ENCODE assay signal across 22 cellular contexts in genomic region chr13:86710013-86710412, GRCh38.
"Had no signal": no experiment of that assay in that cellular context is flagged by ENCODE, and none has a peak within 500 bp of the region (broad histone marks: within the 10 kb centered on the region; RNA-seq: fewer than 3 reads in every experiment).

No MANE protein-coding gene starts in this region.

- DNase-seq: activated B cell treated with CpG ODN at 0.5 μM for 24 hours; activated CD4-positive, alpha-beta memory T cell treated with anti-CD3 and anti-CD28 coated beads for 36 hours; activated CD4-positive, alpha-beta T cell treated with anti-CD3 and anti-CD28 coated beads for 4 hours; activated effector memory CD4-positive, alpha-beta T cell treated with Interleukin-2 at 50 U/mL for 16 hours; activated naive CD4-positive, alpha-beta T cell treated with anti-CD3 and anti-CD28 coated beads for 36 hours; activated naive CD8-positive, alpha-beta T cell treated with anti-CD3 and anti-CD28 coated beads, Interleukin-2, amount 10 ng/mL, durations not matched to agents 7 days and 5 days; activated T-cell treated with anti-CD3 and anti-CD28 coated beads, Interleukin-2, amount 50 U/mL, for 72 hours; amniotic stem cell; dorsolateral prefrontal cortex; hypothalamus; left ventricle myocardium inferior; naive thymus-derived CD4-positive, alpha-beta T cell; occipital lobe; right lobe of liver; stimulated activated CD4-positive, alpha-beta T cell treated with anti-CD3 and anti-CD28 coated beads, Interleukin-1b, Interleukin-23, amount 100 ng/mL, for 48 hours; stomach had no signal

- ATAC-seq: activated T-cell treated with anti-CD3 and anti-CD28 coated beads, Interleukin-2, amount 50 U/mL, for 72 hours; naive thymus-derived CD4-positive, alpha-beta T cell; right lobe of liver; stimulated activated effector memory CD8-positive, alpha-beta T cell treated with anti-CD3 and anti-CD28 coated beads, Interleukin-12 subunit alpha, Interleukin-12 subunit beta, amount 100 ng/mL, for 72 hours had no signal

- H3K36me3 ChIP-seq: breast epithelium, esophagus muscularis mucosa, left ventricle myocardium inferior, right lobe of liver, stomach, suprapubic skin, tibial nerve had no signal

- H3K27ac ChIP-seq: breast epithelium, dorsolateral prefrontal cortex, esophagus muscularis mucosa, left ventricle myocardium inferior, right lobe of liver, skin epidermis, stomach, suprapubic skin, tibial nerve had no signal

- H3K4me3 ChIP-seq: breast epithelium, esophagus muscularis mucosa, left ventricle myocardium inferior, right lobe of liver, skin epidermis, stomach, suprapubic skin, tibial nerve had no signal

- H3K4me1 ChIP-seq: breast epithelium, esophagus muscularis mucosa, left ventricle myocardium inferior, right lobe of liver, stomach, suprapubic skin, tibial nerve had no signal

- H3K9me3 ChIP-seq: breast epithelium, right lobe of liver, stomach, suprapubic skin had no signal

- H3K27me3 ChIP-seq: breast epithelium, dorsolateral prefrontal cortex, esophagus muscularis mucosa, right lobe of liver, stomach, suprapubic skin, tibial nerve had no signal
